Comparison of ENCODE assay signal across 8 cellular contexts in the genomic region with DNA sequence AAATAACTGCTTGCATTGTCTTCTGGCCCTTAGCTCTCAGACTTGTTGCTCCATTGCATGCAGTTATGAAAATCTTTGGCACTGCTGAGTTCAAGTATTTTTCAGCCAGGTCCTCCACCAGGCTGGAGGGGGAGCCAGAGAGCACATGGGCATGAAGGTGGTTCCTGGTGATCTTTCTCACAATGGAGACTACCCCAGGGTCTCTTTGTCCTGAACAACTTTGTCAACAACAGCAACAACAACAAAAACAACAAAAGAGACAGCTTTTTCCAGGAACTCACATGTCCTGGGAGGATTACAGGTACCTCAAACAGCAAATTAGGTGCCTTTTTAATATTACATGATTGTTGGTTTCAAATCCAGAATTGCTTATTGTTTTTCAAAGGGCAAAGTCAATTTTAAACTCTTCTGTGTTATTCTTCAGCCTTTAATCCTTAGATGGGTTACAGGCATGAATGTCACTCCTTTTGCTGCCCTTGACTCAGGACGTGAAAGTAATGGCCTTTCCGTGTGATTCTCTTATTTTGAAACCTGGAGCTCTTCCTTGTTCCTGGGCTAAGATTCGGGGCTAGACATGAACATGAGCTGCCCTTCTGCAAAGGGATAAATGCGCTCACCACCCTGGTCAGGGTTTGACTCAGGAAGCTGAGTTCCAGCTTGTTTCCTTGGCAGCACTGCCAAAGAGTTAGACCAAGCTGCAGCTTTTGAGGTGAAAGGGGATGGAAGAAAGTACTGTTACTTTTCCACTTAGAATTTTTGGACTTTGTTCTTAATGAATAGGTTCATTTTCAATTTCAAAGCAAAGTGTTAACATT. TPM values are rescaled to one million over a fixed set of nuclear protein-coding genes. Genes with fewer than 3 reads are reported as not detected.
DNase-seq lines count a peak whose midpoint lies in the region; TF ChIP-seq lines count a peak whose summit lies in the region.

No MANE protein-coding gene starts in this region.

- no peak overlapping the region; the same call in 1 of the 2 replicates for H3K4me3 ChIP-seq in AG09309 (ENCODE audit: control insufficient read depth, low read depth, low read length)

- peaks cover 12% of the 10 kb centered on the region for H3K4me1 Mint-ChIP-seq in MCF 10A (ENCODE audit: insufficient read depth, unreplicated experiment)

- POLR2A ChIA-PET in HEK293T (lab: Yijun Ruan, JAX) = no interaction called here
- POLR2A ChIA-PET in MCF 10A (lab: Yijun Ruan, JAX) = interaction anchor here (1.3 to 1.5 kb wide), 2 partner anchors 10 to 152 kb away, joined by 3 read pairs; no protein-coding TSS in a partner anchor

- CTCF ChIA-PET in HEK293T (lab: Yijun Ruan, JAX) (interaction anchor here (0.6 to 1.4 kb wide), 5 partner anchors 11 to 807 kb away, joined by 3 to 4 read pairs (median 3); no protein-coding TSS in a partner anchor), MCF 10A (lab: Yijun Ruan, JAX) (interaction anchor here (0.6 to 3.2 kb wide), 16 partner anchors 9 to 581 kb away, joined by 3 to 20 read pairs (median 4); no protein-coding TSS in a partner anchor)

- peak overlapping the region; percentile 67 for H3K4me3 Mint-ChIP-seq in MCF 10A (ENCODE audit: unreplicated experiment)

- TF ChIP-seq CTCF in AG09309 (IDR thresholded peaks at IDR 0.05; ENCODE audit: control insufficient read depth, insufficient read depth, low read depth, low read length, missing control alignments) = peak; percentile 75
- peak; percentile 57 for TF ChIP-seq CTCF in MCF 10A (IDR thresholded peaks at IDR 0.05; ENCODE audit: unreplicated experiment)

- BruUV-seq in MCF 10A (replicated peaks; lab: Mats Ljungman, UMichigan) = TSS peak; percentile 28

- peak; percentile 25 for DNase-seq in AG09309 (ENCODE audit: low read depth)
- peak; percentile 62 for DNase-seq in HEK293T (ENCODE audit: extremely low spot score)
- DNase-seq in T-helper 2 cell = peak in 4 of 5 experiments; percentile 43 to 83 (median 51)
- peak; percentile 56 for DNase-seq in MCF 10A (ENCODE audit: unreplicated experiment)
- peak; percentile 50 for DNase-seq in kidney tubule cell (ENCODE audit: low spot score)
- peak; percentile 53 to 63 for DNase-seq in stimulated activated CD4-positive, alpha-beta T cell treated with anti-CD3 and anti-CD28 coated beads, Interleukin-4, amount 100 ng/mL, for 4 hours
- no peak for DNase-seq in cerebellar nuclear complex (lab: John Stamatoyannopoulos, UW)
- no peak for DNase-seq in NCI-H524 treated with DMSO at 0.1 percent for 48 hours (lab: John Stamatoyannopoulos, UW)

- intact Hi-C loops in MCF 10A (cut with micrococcal nuclease) = loop anchor here (1.0 kb wide), 1 partner anchor 193 kb away; no protein-coding TSS in a partner anchor

- H3K27ac Mint-ChIP-seq in MCF 10A (ENCODE audit: low read depth, unreplicated experiment) = no peak overlapping the region

- H3K27me3 Mint-ChIP-seq in MCF 10A (ENCODE audit: insufficient read depth, unreplicated experiment) = no peaks in the 10 kb centered on the region

- no peaks in the 10 kb centered on the region for H3K36me3 Mint-ChIP-seq in MCF 10A (ENCODE audit: insufficient read depth, unreplicated experiment)

- H3K9me3 Mint-ChIP-seq in MCF 10A (ENCODE audit: unreplicated experiment) = no peaks in the 10 kb centered on the region

TF ChIP-seq in HEK293T, 16 proteins besides CTCF, POLR2A, EP300 and RAD21:
- no peak for TF ChIP-seq L3MBTL2 (conservative IDR thresholded peaks at IDR 0.05)
- no peak for TF ChIP-seq NFRKB (IDR thresholded peaks at IDR 0.05)
- TF ChIP-seq FOXM1 (IDR thresholded peaks at IDR 0.05; ENCODE audit: borderline replicate concordance) = no peak
- no peak for TF ChIP-seq HDGF (IDR thresholded peaks at IDR 0.05; ENCODE audit: borderline replicate concordance)
- no peak for TF ChIP-seq TARDBP (IDR thresholded peaks at IDR 0.05)
- TF ChIP-seq, protein P1, sequence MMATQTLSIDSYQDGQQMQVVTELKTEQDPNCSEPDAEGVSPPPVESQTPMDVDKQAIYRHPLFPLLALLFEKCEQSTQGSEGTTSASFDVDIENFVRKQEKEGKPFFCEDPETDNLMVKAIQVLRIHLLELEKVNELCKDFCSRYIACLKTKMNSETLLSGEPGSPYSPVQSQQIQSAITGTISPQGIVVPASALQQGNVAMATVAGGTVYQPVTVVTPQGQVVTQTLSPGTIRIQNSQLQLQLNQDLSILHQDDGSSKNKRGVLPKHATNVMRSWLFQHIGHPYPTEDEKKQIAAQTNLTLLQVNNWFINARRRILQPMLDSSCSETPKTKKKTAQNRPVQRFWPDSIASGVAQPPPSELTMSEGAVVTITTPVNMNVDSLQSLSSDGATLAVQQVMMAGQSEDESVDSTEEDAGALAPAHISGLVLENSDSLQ (IDR thresholded peaks at IDR 0.05) = no peak
- no peak for TF ChIP-seq ELF4 (IDR thresholded peaks at IDR 0.05)
- TF ChIP-seq FOXA1 (IDR thresholded peaks at IDR 0.05) = no peak
- no peak for TF ChIP-seq SUZ12 (IDR thresholded peaks at IDR 0.05)
- no peak for TF ChIP-seq LEF1 (IDR thresholded peaks at IDR 0.05; ENCODE audit: borderline replicate concordance)
- no peak for TF ChIP-seq ZNF384 (IDR thresholded peaks at IDR 0.05)
- TF ChIP-seq ARNT (IDR thresholded peaks at IDR 0.05) = no peak
- no peak for TF ChIP-seq BHLHE40 (IDR thresholded peaks at IDR 0.05; ENCODE audit: borderline replicate concordance)
- no peak for TF ChIP-seq CTBP1 (IDR thresholded peaks at IDR 0.05; ENCODE audit: borderline replicate concordance)
- TF ChIP-seq SP1 (IDR thresholded peaks at IDR 0.05) = no peak
- TF ChIP-seq FOXK2 (IDR thresholded peaks at IDR 0.05) = no peak
TF ChIP-seq in HEK293T: peak in this region for 0.

RNA-seq across cellular contexts. Expression of a gene that starts 1.8 kb away (rescaled TPM):
- 2.9 and 3.7 TPM in 2 replicates for total RNA-seq in MCF 10A (2022)

Comparison
In these comparisons a context has a peak if more than half of its experiments do, and no peak if none do; other contexts are left out.
1. DNase-seq: peak in AG09309 (single experiment), HEK293T (single experiment), T-helper 2 cell (4 of 5), MCF 10A (single experiment), kidney tubule cell (single experiment) and stimulated activated CD4-positive, alpha-beta T cell treated with anti-CD3 and anti-CD28 coated beads, Interleukin-4, amount 100 ng/mL, for 4 hours (2 of 2); none in cerebellar nuclear complex (0 of 2) and NCI-H524 treated with DMSO at 0.1 percent for 48 hours (single experiment).